Comparison of ENCODE assay signal across 8 cellular contexts in genomic region chr7:92245487-92246362, GRCh38. TPM values are rescaled to one million over a fixed set of nuclear protein-coding genes. Genes with fewer than 3 reads are reported as not detected.
DNase-seq lines count a peak whose midpoint lies in the region; ATAC-seq and TF ChIP-seq lines count a peak whose summit lies in the region.

TSS of gene ANKIB1 (plus strand) at chr7:92245974. CDS start at chr7:92294979, 49,005 bp downstream.
TSS of gene KRIT1 (minus strand) at chr7:92245914. CDS start at chr7:92242135, 3,779 bp downstream.

- no peak for TF ChIP-seq CTCF in kidney epithelial cell (IDR thresholded peaks at IDR 0.05; ENCODE audit: insufficient read depth, low read length, poor library complexity, severe bottlenecking)

- no peaks in the 10 kb centered on the region for H3K27me3 ChIP-seq in kidney epithelial cell (ENCODE audit: control insufficient read depth, insufficient read depth, low read length)

- H3K36me3 ChIP-seq in kidney epithelial cell (ENCODE audit: control insufficient read depth, insufficient read depth, low read length), result no peaks in the 10 kb centered on the region

- peak; percentile 73 to 77 for DNase-seq in AML-193 (lab: John Stamatoyannopoulos, UW)
- DNase-seq in NCI-H460 (ENCODE audit: extremely low read depth, low read depth), result peak; percentile 70
- peak; percentile 79 for DNase-seq in activated CD4-positive, alpha-beta T cell treated with anti-CD3 and anti-CD28 coated beads for 1 hour
- peak; percentile 89 for DNase-seq in cerebellum (ENCODE audit: low spot score)
- DNase-seq in kidney epithelial cell (ENCODE audit: low read depth), result peak; percentile 43
- DNase-seq in stimulated activated CD4-positive, alpha-beta T cell treated with anti-CD3 and anti-CD28 coated beads, Interleukin-1b, Interleukin-23, amount 100 ng/mL, for 24 hours (ENCODE audit: low read depth in 4 of 4, low spot score in 1 of 4), result peak; percentile 67 to 80 (median 80)

- H3K4me3 ChIP-seq in kidney epithelial cell (ENCODE audit: low read depth, low read length), result peak within 1 kb of the TSS; percentile 78

- ATAC-seq in GM19043 (IDR thresholded peaks at IDR 0.05; ENCODE audit: low read depth, unreplicated experiment), result peak; percentile 70
- ATAC-seq in HG03378 (IDR thresholded peaks at IDR 0.05; ENCODE audit: unreplicated experiment), result peak; percentile 62

RNA-seq across cellular contexts. Expression of gene ANKIB1, which starts in this region (rescaled TPM):
- 23.3 and 31.4 TPM in 2 replicates for total RNA-seq in NCI-H460 (2014; rRNA removed; shearing (Covaris generic))
- 12.8 and 29.9 TPM in 2 replicates for polyA plus RNA-seq in NCI-H460 (2014; cell fraction: nucleus; rRNA removed)
- total RNA-seq in cerebellum (88.2 TPM), kidney epithelial cell (37.1 and 42.7 TPM in 2 replicates)

RNA-seq across cellular contexts. Expression of gene KRIT1, which starts in this region (rescaled TPM):
- 58.7 and 61.4 TPM in 2 replicates for total RNA-seq in NCI-H460 (2014; rRNA removed; shearing (Covaris generic))
- 49.2 and 69.9 TPM in 2 replicates for polyA plus RNA-seq in NCI-H460 (2014; cell fraction: nucleus; rRNA removed)
- total RNA-seq in cerebellum, result 80.9 TPM
- 15.5 and 52.9 TPM in 2 replicates for total RNA-seq in kidney epithelial cell

Comparison
In these comparisons a context has a peak if more than half of its experiments do, and no peak if none do; other contexts are left out.
1. Peak in every context shown above with its lines: DNase-seq, ATAC-seq and H3K4me3 ChIP-seq.